Comparison of ENCODE assay signal across 10 cellular contexts in the genomic region with DNA sequence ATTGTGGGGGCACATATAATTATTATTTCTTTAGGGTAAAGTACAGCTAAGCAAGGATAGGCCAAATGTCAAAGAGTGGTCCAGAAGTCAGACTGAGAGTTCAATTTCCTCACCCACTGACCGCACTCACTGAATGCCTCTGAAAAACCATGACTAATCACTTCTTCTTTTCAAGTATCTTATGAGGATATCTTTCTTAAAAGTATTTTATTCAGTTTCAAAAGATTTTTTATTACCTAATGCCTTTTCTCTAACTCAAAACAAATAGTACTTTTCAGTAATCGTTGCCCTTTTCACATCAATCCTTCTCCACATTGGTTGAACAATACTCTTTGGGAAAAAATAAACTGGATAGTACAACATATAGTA.
DNase-seq lines count a peak whose midpoint lies in the region; ATAC-seq and TF ChIP-seq lines count a peak whose summit lies in the region.
"Had no signal": no experiment of that assay in that cellular context is flagged by ENCODE, and none has a peak within 500 bp of the region (broad histone marks: within the 10 kb centered on the region; RNA-seq: fewer than 3 reads in every experiment).

No MANE protein-coding gene starts in this region.

- TF ChIP-seq CTCF in GM12865 (IDR thresholded peaks at IDR 0.05; ENCODE audit: insufficient read depth, low read depth, low read length, missing control alignments) (no peak), GM20000 (IDR thresholded peaks at IDR 0.05; ENCODE audit: extremely low read depth, missing control alignments) (no peak), osteocyte (IDR thresholded peaks at IDR 0.05) (no peak), PC-3 (conservative IDR thresholded peaks at IDR 0.05; ENCODE audit: low read depth, low read length) (no peak)

- CTCF ChIA-PET in PC-3 (lab: Charles Lee) = no interaction called here

- no peak overlapping the region for H3K27ac Mint-ChIP-seq in osteocyte (ENCODE audit: unreplicated experiment)

- no peaks in the 10 kb centered on the region for H3K9me2 ChIP-seq in PC-3 (replicated peaks; ENCODE audit: low read length)

- H3K4me3 ChIP-seq in GM12865 (ENCODE audit: low read depth, low read length) (no peak overlapping the region), PC-3 (ENCODE audit: low read length) (no peak overlapping the region)

- H3K9me3 Mint-ChIP-seq in osteocyte (ENCODE audit: unreplicated experiment) = no peaks in the 10 kb centered on the region

- no TSS peak for BruUV-seq in PC-3 (replicated peaks; lab: Mats Ljungman, UMichigan)

- ATAC-seq in HG03196 (IDR thresholded peaks at IDR 0.05; ENCODE audit: unreplicated experiment) (peak; percentile 65), PC-3 (no peak)

- no peaks in the 10 kb centered on the region for H3K27me3 ChIP-seq in PC-3 (ENCODE audit: low read length)

- POLR2A ChIA-PET in PC-3 (lab: Charles Lee; ENCODE audit: unreplicated experiment) = no interaction called here

- H4K20me1 ChIP-seq in PC-3 (ENCODE audit: low read length) = no peaks in the 10 kb centered on the region

- H3K36me3 Mint-ChIP-seq in osteocyte (ENCODE audit: unreplicated experiment) = no peaks in the 10 kb centered on the region

- no peak overlapping the region for H3K9ac ChIP-seq in PC-3 (ENCODE audit: low read length)

- no peak overlapping the region for H3K4me3 Mint-ChIP-seq in osteocyte (ENCODE audit: unreplicated experiment)

- H3K4me1 ChIP-seq in PC-3 (ENCODE audit: insufficient read depth, low read length) = peaks cover under 1% of the 10 kb centered on the region; the same call in 1 of the 2 replicates

- no peaks in the 10 kb centered on the region for H3K9me3 ChIP-seq in PC-3 (ENCODE audit: low read length)

- no peaks in the 10 kb centered on the region for H3F3A ChIP-seq in PC-3 (ENCODE audit: low read length, unreplicated experiment)

- DNase-seq in GM12865 (ENCODE audit: low read depth) (peak; percentile 86), GM20000 (ENCODE audit: low spot score) (peak; percentile 44), amniotic epithelial cell (ENCODE audit: low read depth) (peak; percentile 56), germinal center (ENCODE audit: low spot score) (no peak), SHP77 (lab: John Stamatoyannopoulos, UW) (no peak), osteocyte (ENCODE audit: extremely low spot score, unreplicated experiment) (no peak), PC-3 (no peak)
- DNase-seq: activated CD4-positive, CD25-positive, alpha-beta regulatory T cell treated with anti-CD3 and anti-CD28 coated beads, Interleukin-2, amount 50 U/mL, for 72 hours; DND-41 had no signal

- H3K27ac ChIP-seq in PC-3 (ENCODE audit: low read length) = no peak overlapping the region

- intact Hi-C loops in PC-3 (cut with micrococcal nuclease) = no loop called here

- peaks cover 20% of the 10 kb centered on the region for H3K4me1 Mint-ChIP-seq in osteocyte (ENCODE audit: unreplicated experiment)

- H3K79me2 ChIP-seq in PC-3 (ENCODE audit: low read length) = no peaks in the 10 kb centered on the region

- no peak overlapping the region for H2AFZ ChIP-seq in PC-3 (ENCODE audit: low read length)

- no peak overlapping the region for H3K4me2 ChIP-seq in PC-3 (ENCODE audit: low read length)

- H3K36me3 ChIP-seq in PC-3 (ENCODE audit: low read depth, low read length) = no peaks in the 10 kb centered on the region

- no peaks in the 10 kb centered on the region for H3K27me3 Mint-ChIP-seq in osteocyte (ENCODE audit: unreplicated experiment)

Comparison
In these comparisons a context has a peak if more than half of its experiments do, and no peak if none do; other contexts are left out.
1. DNase-seq: peak in GM12865 (single experiment), GM20000 (single experiment) and amniotic epithelial cell (single experiment); none in germinal center (single experiment), SHP77 (0 of 2), osteocyte (single experiment) and PC-3 (single experiment).